Comparison of ENCODE assay signal across 8 cellular contexts in the genomic region with DNA sequence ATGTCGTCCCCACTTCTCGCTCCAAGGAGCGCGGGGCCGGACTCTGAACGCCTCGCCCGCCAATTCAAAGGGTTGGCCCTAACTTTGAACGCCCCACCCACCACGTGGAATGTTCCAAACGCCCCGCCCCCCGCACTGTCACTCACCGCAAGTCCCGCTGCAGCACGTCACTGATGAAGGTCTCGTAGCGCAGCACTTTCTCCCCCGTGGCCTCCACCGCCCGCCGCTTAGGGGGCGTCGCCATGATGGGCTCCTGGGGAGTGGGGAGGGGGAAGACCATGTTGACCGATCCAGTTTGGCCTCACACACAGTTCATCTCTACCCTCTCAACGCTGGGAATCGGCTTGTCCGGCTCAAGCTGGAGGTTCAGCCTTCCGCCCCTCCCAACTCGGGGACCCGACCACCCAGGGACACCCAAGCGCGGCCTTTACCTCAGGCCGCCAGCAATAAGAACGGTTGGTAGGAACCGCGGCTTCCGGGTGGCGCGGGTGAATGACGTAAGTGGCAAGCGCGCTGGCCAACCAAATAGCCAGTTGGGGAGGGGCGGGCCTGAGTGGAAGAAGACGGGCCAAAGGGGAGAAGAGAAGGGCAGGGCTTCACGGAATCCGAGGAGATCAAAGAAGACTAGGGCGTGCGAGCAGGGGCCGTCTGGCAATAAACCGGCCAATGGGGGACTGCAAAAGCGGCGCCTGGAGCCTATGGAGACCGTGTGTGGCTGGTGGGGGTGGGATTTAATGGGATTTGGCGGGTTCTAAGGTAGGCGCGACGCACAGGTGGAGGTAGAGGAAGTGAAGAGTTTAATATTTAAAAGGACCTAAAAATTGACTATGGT. TPM values are rescaled to one million over a fixed set of nuclear protein-coding genes. Genes with fewer than 3 reads are reported as not detected.
DNase-seq lines count a peak whose midpoint lies in the region; ATAC-seq, FAIRE-seq and TF ChIP-seq lines count a peak whose summit lies in the region.

A gene with protein sequence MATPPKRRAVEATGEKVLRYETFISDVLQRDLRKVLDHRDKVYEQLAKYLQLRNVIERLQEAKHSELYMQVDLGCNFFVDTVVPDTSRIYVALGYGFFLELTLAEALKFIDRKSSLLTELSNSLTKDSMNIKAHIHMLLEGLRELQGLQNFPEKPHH (minus strand): TSS at position 497 of the 832 bp plus-strand sequence. CDS start 253 bp downstream, at position 244.

- peaks cover 28% of the 10 kb centered on the region for H3K36me3 Mint-ChIP-seq in activated CD8-positive, alpha-beta memory T cell treated with anti-CD3 and anti-CD28 coated beads, Interleukin-2, amount 10 ng/mL, durations not matched to agents 7 days and 5 days

- no peak within 1 kb of the TSS for H3K56ac ChIP-seq in H1 (replicated peaks; ENCODE audit: insufficient read length, low read depth, low read length)
- H3K56ac ChIP-seq in mesendoderm (ENCODE audit: low read length): peak within 1 kb of the TSS; percentile 95

- H3K18ac ChIP-seq in H1 (ENCODE audit: extremely low read depth, low read length): no peak within 1 kb of the TSS; the same call in 1 of the 2 replicates
- no peak within 1 kb of the TSS for H3K18ac ChIP-seq in mesendoderm (ENCODE audit: low read length)

- FAIRE-seq in H1 (lab: Jason Lieb, UNC): no peak

- H3K4me3 Mint-ChIP-seq in activated CD8-positive, alpha-beta memory T cell treated with anti-CD3 and anti-CD28 coated beads, Interleukin-2, amount 10 ng/mL, durations not matched to agents 7 days and 5 days: peak within 1 kb of the TSS; percentile 85

- POLR2A ChIA-PET in H1 (lab: Charles Lee; ENCODE audit: partially characterized antibody): no interaction called here

- no peak for TF ChIP-seq RAD21 in H1 (IDR thresholded peaks at IDR 0.05 in 1 of 2, conservative IDR thresholded peaks at IDR 0.05 in 1 of 2; ENCODE audit: low read depth in 2 of 2, low read length in 2 of 2)

- peaks cover 10% of the 10 kb centered on the region for H3K9me3 ChIP-seq in NT2/D1 (ENCODE audit: insufficient read depth, low read length)
- H3K9me3 ChIP-seq in H1 (ENCODE audit: insufficient read depth in 2 of 2, low read depth in 1 of 2, low read length in 1 of 2): no peaks in the 10 kb centered on the region

- H3K4me3 ChIP-seq in NT2/D1 (ENCODE audit: insufficient read length, low read depth) (peak within 1 kb of the TSS; percentile 80), H1 (ENCODE audit: extremely low read depth in 1 of 4, insufficient read depth in 2 of 4, low read depth in 3 of 4, low read length in 4 of 4) (peak within 1 kb of the TSS; percentile 69 to 96 (median 88)), mesendoderm (ENCODE audit: low read length) (peak within 1 kb of the TSS; percentile 71)

- H4K8ac ChIP-seq in H1 (ENCODE audit: extremely low read depth, insufficient read depth, low read length) (peak within 1 kb of the TSS; percentile 98; the same call in 1 of the 2 replicates), mesendoderm (ENCODE audit: low read depth, low read length) (peak within 1 kb of the TSS; percentile 56)

- peak within 1 kb of the TSS; percentile 90 for H4K91ac ChIP-seq in H1 (replicated peaks; ENCODE audit: insufficient read length, low read length)

- H4K5ac ChIP-seq in H1 (ENCODE audit: insufficient read length, low read depth, low read length) (peak within 1 kb of the TSS; percentile 79), mesendoderm (ENCODE audit: low read length) (no peak within 1 kb of the TSS)

- peak; percentile 35 to 85 for TF ChIP-seq POLR2A in H1 (IDR thresholded peaks at IDR 0.05; ENCODE audit: control extremely low read depth in 1 of 2, low read depth in 2 of 2, low read length in 2 of 2)

- H3K27me3 Mint-ChIP-seq in activated CD8-positive, alpha-beta memory T cell treated with anti-CD3 and anti-CD28 coated beads, Interleukin-2, amount 10 ng/mL, durations not matched to agents 7 days and 5 days: no peaks in the 10 kb centered on the region

- no peaks in the 10 kb centered on the region for H3K27me3 ChIP-seq in NT2/D1 (ENCODE audit: insufficient read depth, insufficient read length)
- H3K27me3 ChIP-seq in H1 (replicated peaks in 1 of 4; ENCODE audit: control insufficient read depth in 3 of 4, extremely low read depth in 1 of 4, insufficient read depth in 3 of 4, low read length in 3 of 4): peaks cover 0 to 4% (median 1%) of the 10 kb centered on the region in 4 experiments; a peak in 3 of 7 replicates
- no peaks in the 10 kb centered on the region for H3K27me3 ChIP-seq in mesendoderm (ENCODE audit: insufficient read depth, low read length, poor library complexity)

- H2BK20ac ChIP-seq in H1 (ENCODE audit: low read length): no peak within 1 kb of the TSS

- H2AK5ac ChIP-seq in H1 (ENCODE audit: low read depth, low read length): no peak within 1 kb of the TSS
- H2AK5ac ChIP-seq in mesendoderm (ENCODE audit: low read length): no peak within 1 kb of the TSS

- H2BK5ac ChIP-seq in H1 (ENCODE audit: low read depth, low read length): 0 out of 2 replicates have a peak within 1 kb of the TSS, but pooled peaks have one; percentile 83
- H2BK5ac ChIP-seq in mesendoderm (ENCODE audit: low read length): no peak within 1 kb of the TSS

- peak; percentile 75 for ATAC-seq in GM21367 (IDR thresholded peaks at IDR 0.05; ENCODE audit: unreplicated experiment)
- peak; percentile 91 for ATAC-seq in activated CD8-positive, alpha-beta memory T cell treated with anti-CD3 and anti-CD28 coated beads, Interleukin-2, amount 10 ng/mL, durations not matched to agents 7 days and 5 days

- peak within 1 kb of the TSS; percentile 55 to 65 for H3K4me2 ChIP-seq in H1 (ENCODE audit: insufficient read depth in 1 of 2, low read depth in 2 of 2, low read length in 2 of 2)
- H3K4me2 ChIP-seq in mesendoderm (ENCODE audit: low read length): peak within 1 kb of the TSS; percentile 21

- H4K20me1 ChIP-seq in H1 (replicated peaks in 1 of 2; ENCODE audit: control insufficient read depth in 1 of 2, insufficient read depth in 2 of 2, low read length in 2 of 2): no peaks in the 10 kb centered on the region

- no peaks in the 10 kb centered on the region for H3K23me2 ChIP-seq in H1 (ENCODE audit: low read depth, low read length)

- H3K4me1 Mint-ChIP-seq in activated CD8-positive, alpha-beta memory T cell treated with anti-CD3 and anti-CD28 coated beads, Interleukin-2, amount 10 ng/mL, durations not matched to agents 7 days and 5 days: peaks cover 29% of the 10 kb centered on the region

- peak within 1 kb of the TSS; percentile 98 for H3K27ac Mint-ChIP-seq in activated CD8-positive, alpha-beta memory T cell treated with anti-CD3 and anti-CD28 coated beads, Interleukin-2, amount 10 ng/mL, durations not matched to agents 7 days and 5 days

- H3K23ac ChIP-seq in H1 (ENCODE audit: insufficient read length) (no peak within 1 kb of the TSS), mesendoderm (ENCODE audit: low read length) (no peak within 1 kb of the TSS)

- no peak within 1 kb of the TSS for H2BK15ac ChIP-seq in H1 (ENCODE audit: low read length)
- no peak within 1 kb of the TSS for H2BK15ac ChIP-seq in mesendoderm (replicated peaks; ENCODE audit: low read depth)

- H3K4ac ChIP-seq in H1 (replicated peaks; ENCODE audit: insufficient read length, low read depth, low read length) (no peak within 1 kb of the TSS), mesendoderm (ENCODE audit: low read depth, low read length) (peak within 1 kb of the TSS; percentile 62)

- H3K79me1 ChIP-seq in H1 (ENCODE audit: low read depth, low read length) (no peaks in the 10 kb centered on the region), mesendoderm (ENCODE audit: low read length) (no peaks in the 10 kb centered on the region)

- no peak for TF ChIP-seq CTCF in H1 (IDR thresholded peaks at IDR 0.05; ENCODE audit: control extremely low read depth in 1 of 3, insufficient read depth in 1 of 3, low read depth in 1 of 3, low read length in 3 of 3)

- peak within 1 kb of the TSS; percentile 83 for H3K9ac ChIP-seq in NT2/D1 (ENCODE audit: insufficient read length, low read depth)
- H3K9ac ChIP-seq in H1 (replicated peaks in 1 of 4; ENCODE audit: extremely low read depth in 1 of 4, low read depth in 3 of 4, low read length in 3 of 4): peak within 1 kb of the TSS; percentile 73 to 97 (median 93)
- peak within 1 kb of the TSS; percentile 79 for H3K9ac ChIP-seq in mesendoderm (ENCODE audit: low read length)

- no peak within 1 kb of the TSS for H3K14ac ChIP-seq in H1 (ENCODE audit: insufficient read length)

- H3K4me1 ChIP-seq in NT2/D1 (ENCODE audit: insufficient read depth, insufficient read length) (peaks cover 2% of the 10 kb centered on the region), H1 (replicated peaks in 1 of 4; ENCODE audit: control insufficient read depth in 3 of 4, insufficient read depth in 4 of 4, low read length in 3 of 4) (no peaks in the 10 kb centered on the region), mesendoderm (ENCODE audit: control insufficient read depth, low read depth, low read length) (no peaks in the 10 kb centered on the region)

- peak; percentile 96 for DNase-seq in COLO668 (lab: John Stamatoyannopoulos, UW; ENCODE audit: unreplicated experiment)
- peak; percentile 27 to 94 (median 88) for DNase-seq in HUDEP-2 (lab: John Stamatoyannopoulos, UW; ENCODE audit: unreplicated experiment in 76 of 76)
- peak; percentile 92 for DNase-seq in NT2/D1 (ENCODE audit: low read depth, low spot score)
- peak; percentile 97 for DNase-seq in activated CD8-positive, alpha-beta memory T cell treated with anti-CD3 and anti-CD28 coated beads, Interleukin-2, amount 10 ng/mL, durations not matched to agents 7 days and 5 days
- DNase-seq in H1 (ENCODE audit: low read depth in 1 of 2, low spot score in 2 of 2): peak; percentile 85 to 89
- DNase-seq in mesendoderm: peak; percentile 98
- DNase-seq in stimulated activated CD8-positive, alpha-beta memory T cell treated with anti-CD3 and anti-CD28 coated beads, Interleukin-15, amount 100 ng/mL, for 1 hour (ENCODE audit: low read depth): peak; percentile 83

- H3K9me3 Mint-ChIP-seq in activated CD8-positive, alpha-beta memory T cell treated with anti-CD3 and anti-CD28 coated beads, Interleukin-2, amount 10 ng/mL, durations not matched to agents 7 days and 5 days (ENCODE audit: low read depth): no peaks in the 10 kb centered on the region

- 2% methylated on average over 28 of the region's 58 CpGs; no CpG with 5 or more reads in 1 of the 2 experiments for WGBS in H1 (ENCODE audit: extremely low coverage in 1 of 2, insufficient coverage in 1 of 2, insufficient read length in 1 of 2, insufficient replicate concordance in 2 of 2, low coverage in 1 of 2, low lambda C conversion rate in 2 of 2, missing lambda C conversion rate in 1 of 2), 2 experiments
- WGBS in mesendoderm (ENCODE audit: extremely low coverage, insufficient coverage, low lambda C conversion rate): no CpG with 5 or more reads among the region's 58 CpGs

- H3K79me2 ChIP-seq in H1 (ENCODE audit: control insufficient read depth in 1 of 2, insufficient read depth in 2 of 2, low read length in 2 of 2) (no peaks in the 10 kb centered on the region), mesendoderm (ENCODE audit: control insufficient read depth, insufficient read depth, low read length) (no peaks in the 10 kb centered on the region)

- H3K36me3 ChIP-seq in NT2/D1 (ENCODE audit: insufficient read depth, insufficient read length, low read length) (peaks cover 30% of the 10 kb centered on the region), H1 (ENCODE audit: control insufficient read depth in 2 of 4, insufficient read depth in 4 of 4, low read length in 3 of 4) (peaks cover 0 to 16% (median 10%) of the 10 kb centered on the region in 4 experiments; a peak in 5 of 8 replicates), mesendoderm (ENCODE audit: control insufficient read depth, insufficient read depth, low read length) (no peaks in the 10 kb centered on the region)

- H2AFZ ChIP-seq in H1 (ENCODE audit: low read length): no peak within 1 kb of the TSS

- no peak within 1 kb of the TSS for H2BK120ac ChIP-seq in H1 (replicated peaks; ENCODE audit: low read depth, low read length)
- H2BK120ac ChIP-seq in mesendoderm (ENCODE audit: low read depth, low read length): no peak within 1 kb of the TSS

- peak within 1 kb of the TSS; percentile 92; the same call in 1 of the 2 replicates for H2BK12ac ChIP-seq in H1 (ENCODE audit: low read depth, low read length)

- no peak for TF ChIP-seq EP300 in H1 (IDR thresholded peaks at IDR 0.05; ENCODE audit: borderline replicate concordance in 1 of 2, low read depth in 2 of 2, low read length in 2 of 2)

- CTCF ChIA-PET in activated CD8-positive, alpha-beta memory T cell treated with anti-CD3 and anti-CD28 coated beads, Interleukin-2, amount 10 ng/mL, durations not matched to agents 7 days and 5 days (lab: Charles Lee): no interaction called here
- CTCF ChIA-PET in H1 (lab: Charles Lee; ENCODE audit: partially characterized antibody): no interaction called here

- H3K27ac ChIP-seq in H1 (ENCODE audit: low read depth, low read length) (peak within 1 kb of the TSS; percentile 98), mesendoderm (ENCODE audit: low read depth, low read length) (peak within 1 kb of the TSS; percentile 87)

RNA-seq across cellular contexts. Expression of the gene that starts here (rescaled TPM):
- total RNA-seq in activated CD8-positive, alpha-beta memory T cell treated with anti-CD3 and anti-CD28 coated beads, Interleukin-2, amount 10 ng/mL, durations not matched to agents 7 days and 5 days: 100 to 1,000 TPM; 118 to 151 TPM
- 68.5 and 69.4 TPM in 2 replicates for total RNA-seq in H1 (2021; fragmentation: NEBNext Ultra II Directional; extraction: Animal tissue kit (Norgen Biotek cat#: 25700))
- polyA plus RNA-seq in H1 (2011; rRNA removed): 95.0 and 116 TPM in 2 replicates
- 96.8 TPM for polyA plus RNA-seq in H1 (2011; cell fraction: cytosol; rRNA removed)
- polyA plus RNA-seq in H1 (2011; cell fraction: nucleus; rRNA removed): 67.4 TPM
- polyA plus RNA-seq in H1 (2012, experiment 1 of 2): 75.9 to 112 TPM (median 105 TPM) in 4 replicates
- 185 TPM for polyA plus RNA-seq in H1 (2012, experiment 2 of 2)
- 73.6 TPM for polyA plus RNA-seq in H1 (2013, experiment 1 of 2)
- polyA plus RNA-seq in H1 (2013, experiment 2 of 2): 76.3 TPM
- polyA minus RNA-seq in H1 (2011; rRNA and poly(A)+ RNA removed): 30.0 and 31.0 TPM in 2 replicates
- polyA minus RNA-seq in H1 (2011; cell fraction: cytosol; rRNA and poly(A)+ RNA removed): 26.7 TPM
- polyA minus RNA-seq in H1 (2011; cell fraction: nucleus; rRNA and poly(A)+ RNA removed): 35.8 TPM
- 81.7 TPM for polyA plus RNA-seq in mesendoderm (2013, experiment 1 of 2)
- 81.7 TPM for polyA plus RNA-seq in mesendoderm (2013, experiment 2 of 2)

Comparison
In these comparisons a context has a peak if more than half of its experiments do, and no peak if none do; other contexts are left out.
1. Peak in every context shown above with its lines: DNase-seq, ATAC-seq, H3K4me3 ChIP-seq and H3K27ac ChIP-seq.